4 cellular contexts compared by ENCODE assay signal in genomic region chr14:33733310-33733709, GRCh38.
"Had no signal": no experiment of that assay in that cellular context is flagged by ENCODE, and none has a peak within 500 bp of the region (broad histone marks: within the 10 kb centered on the region; RNA-seq: fewer than 3 reads in every experiment).

No MANE protein-coding gene starts in this region.

- H3K9me3 Mint-ChIP-seq: GM23338, H9 had no signal

- H3K4me2 ChIP-seq: GM23338 had no signal

- H2AFZ ChIP-seq: GM23338 had no signal

- DNase-seq: H9, HCEC 1CT, IMR-90 had no signal

- ATAC-seq: GM23338 had no signal

- H3K27ac Mint-ChIP-seq: GM23338 had no signal

- H3K4me3 Mint-ChIP-seq: GM23338, H9 had no signal

- H3K4me3 ChIP-seq: GM23338 had no signal
